In genomic region chr11:86876716-86877234, GRCh38 we compare ENCODE assay signal across 27 cellular contexts.
"Had no signal": no experiment of that assay in that cellular context is flagged by ENCODE, and none has a peak within 500 bp of the region (broad histone marks: within the 10 kb centered on the region; RNA-seq: fewer than 3 reads in every experiment).

No MANE protein-coding gene starts in this region.

- DNase-seq: activated CD4-positive, alpha-beta memory T cell treated with anti-CD3 and anti-CD28 coated beads for 36 hours; activated CD4-positive, alpha-beta T cell treated with anti-CD3 and anti-CD28 coated beads, Interleukin-2, amount 10 ng/mL, durations not matched to agents 24 days and 14 days; activated CD8-positive, alpha-beta memory T cell treated with anti-CD3 and anti-CD28 coated beads, Interleukin-2, amount 50 U/mL, for 4 hours; activated effector memory CD4-positive, alpha-beta T cell treated with anti-CD3 and anti-CD28 coated beads, Interleukin-2, amount 50 U/mL, for 16 hours; activated naive CD4-positive, alpha-beta T cell treated with anti-CD3 and anti-CD28 coated beads for 36 hours; activated naive CD8-positive, alpha-beta T cell treated with anti-CD3 and anti-CD28 coated beads for 36 hours; activated T-cell treated with anti-CD3 and anti-CD28 coated beads, Interleukin-2, amount 50 U/mL, for 1 hour; adrenal gland; aorta; cerebellar nuclear complex; colonic mucosa; dorsolateral prefrontal cortex; effector memory CD8-positive, alpha-beta T cell; erythroblast; immature natural killer cell; naive thymus-derived CD4-positive, alpha-beta T cell; ovary; right lobe of liver; stimulated activated CD4-positive, alpha-beta T cell treated with anti-CD3 and anti-CD28 coated beads, Interleukin-4, amount 100 ng/mL, for 1 hour; upper lobe of left lung had no signal

- H2AFZ ChIP-seq: hepatocyte had no signal

- H3K36me3 ChIP-seq: adrenal gland, cardiac muscle cell, colonic mucosa, gastroesophageal sphincter, ovary, right lobe of liver, thoracic aorta, upper lobe of left lung had no signal

- H3K4me2 ChIP-seq: hepatocyte had no signal

- FAIRE-seq: TTC549 had no signal

- H3K4me3 ChIP-seq: adrenal gland, cardiac muscle cell, colonic mucosa, dorsolateral prefrontal cortex, gastroesophageal sphincter, hepatocyte, lung, ovary, right lobe of liver, thoracic aorta, upper lobe of left lung had no signal

- H3K27ac ChIP-seq: adrenal gland, cardiac muscle cell, colonic mucosa, dorsolateral prefrontal cortex, gastroesophageal sphincter, hepatocyte, ovary, right lobe of liver, thoracic aorta, upper lobe of left lung, VCaP had no signal

- H3K9me3 ChIP-seq: adrenal gland, colonic mucosa, gastroesophageal sphincter, ovary, right lobe of liver, thoracic aorta, upper lobe of left lung had no signal

- H3K4me1 ChIP-seq: adrenal gland, colonic mucosa, gastroesophageal sphincter, right lobe of liver had no signal

- H3K79me2 ChIP-seq: hepatocyte had no signal

- H3K27me3 ChIP-seq: adrenal gland, cardiac muscle cell, colonic mucosa, dorsolateral prefrontal cortex, gastroesophageal sphincter, hepatocyte, ovary, right lobe of liver, upper lobe of left lung had no signal
